In the genomic region with DNA sequence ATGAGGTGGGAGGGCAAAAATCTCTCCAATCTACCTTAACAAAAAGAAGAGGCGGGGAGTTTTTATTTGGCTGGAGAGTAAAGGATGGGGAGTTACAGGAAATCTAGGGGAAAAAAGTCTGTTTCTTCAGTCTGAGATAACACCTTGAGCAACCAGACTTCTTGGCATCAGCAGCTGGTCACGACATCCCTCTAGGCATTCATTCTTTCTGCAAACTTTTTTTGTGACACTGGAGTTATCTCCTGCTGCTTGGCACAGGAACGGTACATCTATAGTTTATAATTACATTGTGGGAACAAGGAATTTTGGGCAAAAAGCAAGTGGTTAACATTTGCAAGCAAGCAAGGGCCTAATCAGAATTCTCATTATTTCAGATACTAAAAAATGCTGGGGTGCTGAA, we compare ENCODE assay signal across 21 cellular contexts.
"Had no signal": no experiment of that assay in that cellular context is flagged by ENCODE, and none has a peak within 500 bp of the region (broad histone marks: within the 10 kb centered on the region; RNA-seq: fewer than 3 reads in every experiment).

No MANE protein-coding gene starts in this region.

- H3K27ac Mint-ChIP-seq: activated CD4-positive, alpha-beta T cell treated with anti-CD3 and anti-CD28 coated beads for 36 hours; activated naive CD8-positive, alpha-beta T cell treated with anti-CD3 and anti-CD28 coated beads, Interleukin-2, amount 10 ng/mL, durations not matched to agents 7 days and 5 days; endodermal cell; nephron had no signal

- FAIRE-seq: astrocyte, kidney had no signal

- H3K36me3 Mint-ChIP-seq: activated naive CD8-positive, alpha-beta T cell treated with anti-CD3 and anti-CD28 coated beads, Interleukin-2, amount 10 ng/mL, durations not matched to agents 7 days and 5 days had no signal

- DNase-seq: activated CD4-positive, alpha-beta T cell treated with anti-CD3 and anti-CD28 coated beads for 36 hours; activated CD4-positive, alpha-beta T cell treated with anti-CD3 and anti-CD28 coated beads, Interleukin-2, amount 50 U/mL, for 48 hours; activated CD4-positive, CD25-positive, alpha-beta regulatory T cell; activated CD8-positive, alpha-beta memory T cell treated with anti-CD3 and anti-CD28 coated beads for 24 hours; activated effector memory CD4-positive, alpha-beta T cell treated with Interleukin-2 at 50 U/mL for 16 hours; activated naive CD4-positive, alpha-beta T cell treated with Interleukin-2 at 50 U/mL for 16 hours; activated naive CD8-positive, alpha-beta T cell treated with anti-CD3 and anti-CD28 coated beads, Interleukin-2, amount 10 ng/mL, durations not matched to agents 7 days and 5 days; amniotic stem cell; brain microvascular endothelial cell; endodermal cell; hippocampal formation; kidney; left colon; posterior cingulate gyrus; right cardiac atrium; stimulated activated naive CD4-positive, alpha-beta T cell treated with Interleukin-2 at 50 U/mL for 16 hours had no signal

- H3K9me3 Mint-ChIP-seq: endodermal cell had no signal

- ATAC-seq: activated CD4-positive, alpha-beta T cell treated with anti-CD3 and anti-CD28 coated beads for 36 hours; gastroesophageal sphincter; left colon; right cardiac atrium had no signal

- H3K4me3 Mint-ChIP-seq: activated CD4-positive, alpha-beta T cell treated with anti-CD3 and anti-CD28 coated beads for 36 hours; activated naive CD8-positive, alpha-beta T cell treated with anti-CD3 and anti-CD28 coated beads, Interleukin-2, amount 10 ng/mL, durations not matched to agents 7 days and 5 days; endodermal cell; nephron had no signal

- H3K4me1 Mint-ChIP-seq: nephron had no signal

- H3K4me3 ChIP-seq: esophagus muscularis mucosa, gastroesophageal sphincter, tibial nerve had no signal
